8 cellular contexts compared by ENCODE assay signal in genomic region chr1:44030606-44031050, GRCh38. TPM values are rescaled to one million over a fixed set of nuclear protein-coding genes. Genes with fewer than 3 reads are reported as not detected.
DNase-seq lines count a peak whose midpoint lies in the region; ATAC-seq and TF ChIP-seq lines count a peak whose summit lies in the region.

No MANE protein-coding gene starts in this region.

- no peaks in the 10 kb centered on the region for H3K9me3 ChIP-seq in endodermal cell (ENCODE audit: control insufficient read depth, low read length)
- no peaks in the 10 kb centered on the region for H3K9me3 ChIP-seq in subcutaneous abdominal adipose tissue (ENCODE audit: control insufficient read depth in 5 of 5, low read length in 5 of 5)

- H3K4me3 Mint-ChIP-seq in endodermal cell, result peak overlapping the region; percentile 78

- H3K4me1 ChIP-seq in endodermal cell (ENCODE audit: control insufficient read depth, insufficient read depth, low read length) (peaks cover 7% of the 10 kb centered on the region), subcutaneous abdominal adipose tissue (ENCODE audit: control insufficient read depth in 5 of 5, insufficient read depth in 5 of 5, low read length in 5 of 5) (peaks cover 0 to 36% (median 25%) of the 10 kb centered on the region in 5 donors)

- H3K36me3 ChIP-seq in endodermal cell (ENCODE audit: control insufficient read depth, insufficient read depth, low read length) (no peaks in the 10 kb centered on the region), subcutaneous abdominal adipose tissue (ENCODE audit: control insufficient read depth in 5 of 5, insufficient read depth in 5 of 5, low read length in 5 of 5) (no peaks in the 10 kb centered on the region)

- H3K4me1 Mint-ChIP-seq in endodermal cell, result peaks cover 25% of the 10 kb centered on the region

- H3K36me3 Mint-ChIP-seq in endodermal cell (ENCODE audit: low read depth), result no peaks in the 10 kb centered on the region

- no peak for TF ChIP-seq CTCF in HL-60 (IDR thresholded peaks at IDR 0.05; ENCODE audit: insufficient read depth, low read length)
- TF ChIP-seq CTCF in endodermal cell (conservative IDR thresholded peaks at IDR 0.05), result peak; percentile 64

- peak overlapping the region; percentile 70 for H3K4me3 ChIP-seq in HL-60 (replicated peaks; ENCODE audit: insufficient read depth, low read length)
- H3K4me3 ChIP-seq in endodermal cell (ENCODE audit: low read length), result peak overlapping the region; percentile 93
- peak overlapping the region in 4 of 5 donors; percentile 74 to 84 (median 80) for H3K4me3 ChIP-seq in subcutaneous abdominal adipose tissue (ENCODE audit: low read depth in 1 of 5, low read length in 5 of 5)

- peak overlapping the region; percentile 64 for H3K9ac ChIP-seq in endodermal cell (ENCODE audit: extremely low read depth, low read length, poor library complexity, severe bottlenecking)
- H3K9ac ChIP-seq in subcutaneous abdominal adipose tissue (ENCODE audit: low read length in 5 of 5), result peak overlapping the region in 4 of 5 donors; percentile 53 to 71 (median 60)

- 0 to 1% methylated on average over 17 to 47 of the region's 47 CpGs for WGBS in endodermal cell (ENCODE audit: insufficient coverage in 1 of 2, insufficient read length in 1 of 2), 2 experiments

- H3K27me3 ChIP-seq in HL-60 (ENCODE audit: insufficient read depth, poor library complexity, severe bottlenecking) (no peaks in the 10 kb centered on the region), endodermal cell (ENCODE audit: control insufficient read depth, insufficient read depth, low read length, poor library complexity, severe bottlenecking) (no peaks in the 10 kb centered on the region), subcutaneous abdominal adipose tissue (ENCODE audit: control insufficient read depth in 5 of 5, insufficient read depth in 4 of 5, low read length in 5 of 5) (no peaks in the 10 kb centered on the region)

- peak; percentile 21 for ATAC-seq in GM19397 (IDR thresholded peaks at IDR 0.05; ENCODE audit: unreplicated experiment)

- H3K9me3 Mint-ChIP-seq in endodermal cell, result no peaks in the 10 kb centered on the region

- H3K27me3 Mint-ChIP-seq in endodermal cell (ENCODE audit: insufficient read depth), result peaks cover 8% of the 10 kb centered on the region

- peak; percentile 42 for DNase-seq in DMS153 (lab: John Stamatoyannopoulos, UW)
- DNase-seq in HL-60 (ENCODE audit: low read depth in 1 of 2, low spot score in 1 of 2), result peak; percentile 25 to 34
- peak; percentile 49 for DNase-seq in T-helper 9 cell
- peak; percentile 90 for DNase-seq in endodermal cell
- DNase-seq in midbrain (lab: John Stamatoyannopoulos, UW), result peak; percentile 69
- no peak for DNase-seq in SIG-M5 (lab: John Stamatoyannopoulos, UW)

- no peak overlapping the region; the same call in 1 of the 2 replicates for H3K27ac ChIP-seq in HL-60 (replicated peaks)
- H3K27ac ChIP-seq in endodermal cell (ENCODE audit: low read depth, low read length), result peak overlapping the region; percentile 93
- no peak overlapping the region for H3K27ac ChIP-seq in subcutaneous abdominal adipose tissue (ENCODE audit: low read depth, low read length)

- no peak overlapping the region for H3K27ac Mint-ChIP-seq in endodermal cell

RNA-seq across cellular contexts. Expression of gene SLC6A9, which starts 0.6 kb away (rescaled TPM):
- 10 to 100 TPM in 1 of 2 donors, 1 to 10 TPM in 1; 5.7 to 11.4 TPM for total RNA-seq in endodermal cell
- 24.7 TPM for polyA plus RNA-seq in endodermal cell (2013, experiment 1 of 2)
- polyA plus RNA-seq in endodermal cell (2013, experiment 2 of 2), result 15.9 TPM

RNA-seq across cellular contexts. Expression of gene CCDC24, which starts 39.2 kb away (rescaled TPM):
- total RNA-seq in endodermal cell, result 10 to 100 TPM; 26.6 to 31.1 TPM
- polyA plus RNA-seq in endodermal cell (2013, experiment 1 of 2), result 13.3 TPM
- 11.1 TPM for polyA plus RNA-seq in endodermal cell (2013, experiment 2 of 2)

RNA-seq across cellular contexts. Expression of gene B4GALT2, which starts 51.6 kb away (rescaled TPM):
- 10 to 100 TPM; 62.7 to 72.7 TPM for total RNA-seq in endodermal cell
- polyA plus RNA-seq in endodermal cell (2013, experiment 1 of 2), result 89.1 TPM
- polyA plus RNA-seq in endodermal cell (2013, experiment 2 of 2), result 82.9 TPM

RNA-seq across cellular contexts. Expression of gene ATP6V0B, which starts 55.9 kb away (rescaled TPM):
- total RNA-seq in endodermal cell, result 100 to 1,000 TPM; 108 to 116 TPM
- 120 TPM for polyA plus RNA-seq in endodermal cell (2013, experiment 1 of 2)
- 111 TPM for polyA plus RNA-seq in endodermal cell (2013, experiment 2 of 2)
